8 cellular contexts compared by ENCODE assay signal in the genomic region with DNA sequence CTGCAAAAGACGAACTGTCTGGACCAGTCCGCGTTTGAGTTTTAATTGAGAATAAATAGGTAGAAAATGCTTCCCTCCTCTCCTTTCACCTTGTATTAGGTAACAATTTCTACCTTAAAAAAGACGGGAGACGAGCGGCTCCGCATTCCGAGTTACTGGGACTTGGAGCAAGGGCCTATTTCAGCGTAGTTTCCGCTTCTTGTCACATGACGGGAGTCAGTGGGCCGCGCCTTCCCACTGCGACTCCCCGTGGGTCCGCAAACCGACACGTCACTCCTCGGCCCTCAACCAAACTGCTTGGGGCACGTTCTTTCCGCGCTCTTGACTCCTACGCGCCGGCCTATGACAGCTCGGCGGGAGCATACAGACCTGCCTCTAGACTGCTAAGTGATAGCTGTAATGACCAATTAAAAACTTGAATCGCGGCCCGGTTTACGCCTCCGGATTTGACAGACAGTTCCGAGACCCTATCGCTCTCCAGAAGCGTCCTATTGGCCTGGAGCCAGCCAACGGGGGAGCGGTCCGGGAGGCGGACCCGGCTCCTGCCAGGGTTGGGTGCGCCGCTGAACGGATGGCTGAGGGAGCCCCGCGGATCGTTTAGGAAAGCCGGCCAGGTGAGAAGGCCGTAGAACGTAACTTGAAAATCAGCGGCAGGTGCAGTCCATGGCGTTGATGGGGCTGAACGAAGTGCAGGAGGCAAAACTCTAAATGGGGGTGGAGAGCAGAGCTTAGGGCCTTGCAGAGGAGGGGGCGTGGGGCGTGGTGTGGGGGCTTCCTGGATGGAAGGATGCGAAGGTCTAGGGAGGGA. TPM values are rescaled to one million over a fixed set of nuclear protein-coding genes. Genes with fewer than 3 reads are reported as not detected.
DNase-seq lines count a peak whose midpoint lies in the region; ATAC-seq and TF ChIP-seq lines count a peak whose summit lies in the region.

Gene STT3A (plus strand): TSS at position 548 of the 808 bp plus-strand sequence. CDS start 3,064 bp downstream, outside the sequence.

- intact Hi-C loops in activated CD4-positive, alpha-beta T cell treated with anti-CD3 and anti-CD28 coated beads, Interleukin-2, amount 10 ng/mL, durations not matched to agents 24 days and 14 days (cut with micrococcal nuclease) = loop anchor here (1.0 kb wide), 7 partner anchors 23 to 712 kb away; partner anchors contain the start of genes CHEK1, DCPS, EI24 and FAM118B
- intact Hi-C loops in colonic mucosa (cut with DNase I) = loop anchor here (10.0 kb wide), 1 partner anchor 638 kb away; the partner anchor contains the start of gene CCDC15

- no peaks in the 10 kb centered on the region for H3K9me3 Mint-ChIP-seq in activated CD4-positive, alpha-beta T cell treated with anti-CD3 and anti-CD28 coated beads, Interleukin-2, amount 10 ng/mL, durations not matched to agents 24 days and 14 days

- no peaks in the 10 kb centered on the region for H3K27me3 Mint-ChIP-seq in activated CD4-positive, alpha-beta T cell treated with anti-CD3 and anti-CD28 coated beads, Interleukin-2, amount 10 ng/mL, durations not matched to agents 24 days and 14 days

- H3K4me3 ChIP-seq in BJ (ENCODE audit: low read depth, low read length) (peak within 1 kb of the TSS; percentile 83), colonic mucosa (peak within 1 kb of the TSS; percentile 78)

- H3K27me3 ChIP-seq in BJ (ENCODE audit: control insufficient read depth, insufficient read depth, low read length) = no peaks in the 10 kb centered on the region
- H3K27me3 ChIP-seq in colonic mucosa = no peaks in the 10 kb centered on the region

- H3K36me3 ChIP-seq in BJ (ENCODE audit: control insufficient read depth, insufficient read depth, low read length) (peaks cover 1% of the 10 kb centered on the region; the same call in 1 of the 2 replicates), colonic mucosa (no peaks in the 10 kb centered on the region)

- DNase-seq in BJ (ENCODE audit: low read depth) (peak; percentile 99), NCI-H526 treated with DMSO at 0.1 percent for 48 hours (lab: John Stamatoyannopoulos, UW) (peak; percentile 100), colonic mucosa (peak; percentile 99), kidney tubule cell (ENCODE audit: low spot score) (peak; percentile 100)
- peak; percentile 99 for DNase-seq in activated CD4-positive, alpha-beta T cell treated with anti-CD3 and anti-CD28 coated beads, Interleukin-2, amount 10 ng/mL, durations not matched to agents 24 days and 14 days
- DNase-seq in stimulated activated CD4-positive, alpha-beta T cell treated with anti-CD3 and anti-CD28 coated beads, Interleukin-1b, Interleukin-23, amount 100 ng/mL, for 24 hours (ENCODE audit: low read depth in 4 of 4, low spot score in 1 of 4) = peak; percentile 94 to 97 (median 95)

- no peak for TF ChIP-seq CTCF in BJ (IDR thresholded peaks at IDR 0.05; ENCODE audit: insufficient read depth, low read depth, low read length)
- no peak for TF ChIP-seq CTCF in colonic mucosa (IDR thresholded peaks at IDR 0.05)

- CTCF ChIA-PET in BJ (lab: Yijun Ruan, JAX) = interaction anchor here (0.6 to 1.9 kb wide), 3 partner anchors 23 to 49 kb away, joined by 3 to 5 read pairs (median 4); partner anchors contain the start of gene EI24

- H3K36me3 Mint-ChIP-seq in activated CD4-positive, alpha-beta T cell treated with anti-CD3 and anti-CD28 coated beads, Interleukin-2, amount 10 ng/mL, durations not matched to agents 24 days and 14 days (ENCODE audit: low read depth) = peaks cover 31% of the 10 kb centered on the region

- peak within 1 kb of the TSS; percentile 83 to 90 for H3K9ac ChIP-seq in colonic mucosa (ENCODE audit: low read depth in 2 of 2, low read length in 2 of 2)

- H3K27ac ChIP-seq in colonic mucosa = peak within 1 kb of the TSS; percentile 95

- H3K4me3 Mint-ChIP-seq in activated CD4-positive, alpha-beta T cell treated with anti-CD3 and anti-CD28 coated beads, Interleukin-2, amount 10 ng/mL, durations not matched to agents 24 days and 14 days = peak within 1 kb of the TSS; percentile 98

- ATAC-seq in GM19324 (IDR thresholded peaks at IDR 0.05; ENCODE audit: low FRiP score, unreplicated experiment) (peak; percentile 99), HG03469 (IDR thresholded peaks at IDR 0.05; ENCODE audit: unreplicated experiment) (peak; percentile 93)

- H3K4me1 ChIP-seq in colonic mucosa = no peaks in the 10 kb centered on the region

- H3K9me3 ChIP-seq in colonic mucosa = no peaks in the 10 kb centered on the region

- POLR2A ChIA-PET in BJ (lab: Charles Lee) = no interaction called here

- peak within 1 kb of the TSS; percentile 95 for H3K27ac Mint-ChIP-seq in activated CD4-positive, alpha-beta T cell treated with anti-CD3 and anti-CD28 coated beads, Interleukin-2, amount 10 ng/mL, durations not matched to agents 24 days and 14 days

- peaks cover 37% of the 10 kb centered on the region for H3K4me1 Mint-ChIP-seq in activated CD4-positive, alpha-beta T cell treated with anti-CD3 and anti-CD28 coated beads, Interleukin-2, amount 10 ng/mL, durations not matched to agents 24 days and 14 days

RNA-seq across cellular contexts. Expression of gene STT3A, which starts in this region (rescaled TPM):
- 363 and 492 TPM in 2 replicates for polyA plus RNA-seq in BJ (2011; rRNA removed)
- 562 and 889 TPM in 2 replicates for polyA minus RNA-seq in BJ (2011; rRNA and poly(A)+ RNA removed)
- total RNA-seq in activated CD4-positive, alpha-beta T cell treated with anti-CD3 and anti-CD28 coated beads, Interleukin-2, amount 10 ng/mL, durations not matched to agents 24 days and 14 days = 167 and 183 TPM in 2 replicates
- 100 to 1,000 TPM; 130 to 183 TPM for total RNA-seq in colonic mucosa

Comparison
In these comparisons a context has a peak if more than half of its experiments do, and no peak if none do; other contexts are left out.
1. Peak in every context shown above with its lines: DNase-seq, ATAC-seq, H3K4me3 ChIP-seq and H3K27ac ChIP-seq.